Comparison of ENCODE assay signal across 1 cellular context in the genomic region with DNA sequence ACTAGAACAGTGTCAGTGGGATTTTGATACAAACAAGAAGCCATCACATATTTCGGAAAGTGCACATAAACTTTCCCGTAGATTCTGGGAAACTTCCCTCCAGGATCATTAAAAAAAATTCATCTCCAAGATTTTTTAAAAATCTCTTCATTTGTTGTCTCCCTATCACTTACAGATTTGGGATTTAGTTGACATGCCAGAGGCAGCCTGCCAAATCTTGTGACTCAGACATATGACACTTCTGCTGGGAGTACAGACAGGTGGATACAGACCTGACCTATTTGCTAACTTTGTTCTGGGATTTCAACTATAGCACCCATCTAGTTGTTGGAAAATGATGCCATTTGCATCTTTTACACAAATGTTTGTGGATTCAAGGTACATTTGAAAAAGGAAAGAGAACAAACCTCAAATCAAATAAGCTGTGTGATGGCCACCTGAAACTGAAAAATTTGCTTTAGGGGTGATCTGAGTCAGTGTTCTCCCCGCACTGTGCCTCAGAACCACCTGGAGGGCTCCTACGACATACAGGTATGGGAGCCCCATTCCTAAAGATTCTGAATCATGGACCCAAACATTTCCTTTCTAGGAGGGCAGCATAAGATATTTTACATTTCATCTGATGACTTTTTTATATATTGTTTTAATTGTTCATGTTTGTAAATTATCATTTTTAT.
TF ChIP-seq lines count a peak whose summit lies in the region.

No MANE protein-coding gene starts in this region.

TF ChIP-seq in GM23338, 12 proteins besides CTCF, POLR2A, EP300 and RAD21 (continued from another document):
- TF ChIP-seq, protein P1, sequence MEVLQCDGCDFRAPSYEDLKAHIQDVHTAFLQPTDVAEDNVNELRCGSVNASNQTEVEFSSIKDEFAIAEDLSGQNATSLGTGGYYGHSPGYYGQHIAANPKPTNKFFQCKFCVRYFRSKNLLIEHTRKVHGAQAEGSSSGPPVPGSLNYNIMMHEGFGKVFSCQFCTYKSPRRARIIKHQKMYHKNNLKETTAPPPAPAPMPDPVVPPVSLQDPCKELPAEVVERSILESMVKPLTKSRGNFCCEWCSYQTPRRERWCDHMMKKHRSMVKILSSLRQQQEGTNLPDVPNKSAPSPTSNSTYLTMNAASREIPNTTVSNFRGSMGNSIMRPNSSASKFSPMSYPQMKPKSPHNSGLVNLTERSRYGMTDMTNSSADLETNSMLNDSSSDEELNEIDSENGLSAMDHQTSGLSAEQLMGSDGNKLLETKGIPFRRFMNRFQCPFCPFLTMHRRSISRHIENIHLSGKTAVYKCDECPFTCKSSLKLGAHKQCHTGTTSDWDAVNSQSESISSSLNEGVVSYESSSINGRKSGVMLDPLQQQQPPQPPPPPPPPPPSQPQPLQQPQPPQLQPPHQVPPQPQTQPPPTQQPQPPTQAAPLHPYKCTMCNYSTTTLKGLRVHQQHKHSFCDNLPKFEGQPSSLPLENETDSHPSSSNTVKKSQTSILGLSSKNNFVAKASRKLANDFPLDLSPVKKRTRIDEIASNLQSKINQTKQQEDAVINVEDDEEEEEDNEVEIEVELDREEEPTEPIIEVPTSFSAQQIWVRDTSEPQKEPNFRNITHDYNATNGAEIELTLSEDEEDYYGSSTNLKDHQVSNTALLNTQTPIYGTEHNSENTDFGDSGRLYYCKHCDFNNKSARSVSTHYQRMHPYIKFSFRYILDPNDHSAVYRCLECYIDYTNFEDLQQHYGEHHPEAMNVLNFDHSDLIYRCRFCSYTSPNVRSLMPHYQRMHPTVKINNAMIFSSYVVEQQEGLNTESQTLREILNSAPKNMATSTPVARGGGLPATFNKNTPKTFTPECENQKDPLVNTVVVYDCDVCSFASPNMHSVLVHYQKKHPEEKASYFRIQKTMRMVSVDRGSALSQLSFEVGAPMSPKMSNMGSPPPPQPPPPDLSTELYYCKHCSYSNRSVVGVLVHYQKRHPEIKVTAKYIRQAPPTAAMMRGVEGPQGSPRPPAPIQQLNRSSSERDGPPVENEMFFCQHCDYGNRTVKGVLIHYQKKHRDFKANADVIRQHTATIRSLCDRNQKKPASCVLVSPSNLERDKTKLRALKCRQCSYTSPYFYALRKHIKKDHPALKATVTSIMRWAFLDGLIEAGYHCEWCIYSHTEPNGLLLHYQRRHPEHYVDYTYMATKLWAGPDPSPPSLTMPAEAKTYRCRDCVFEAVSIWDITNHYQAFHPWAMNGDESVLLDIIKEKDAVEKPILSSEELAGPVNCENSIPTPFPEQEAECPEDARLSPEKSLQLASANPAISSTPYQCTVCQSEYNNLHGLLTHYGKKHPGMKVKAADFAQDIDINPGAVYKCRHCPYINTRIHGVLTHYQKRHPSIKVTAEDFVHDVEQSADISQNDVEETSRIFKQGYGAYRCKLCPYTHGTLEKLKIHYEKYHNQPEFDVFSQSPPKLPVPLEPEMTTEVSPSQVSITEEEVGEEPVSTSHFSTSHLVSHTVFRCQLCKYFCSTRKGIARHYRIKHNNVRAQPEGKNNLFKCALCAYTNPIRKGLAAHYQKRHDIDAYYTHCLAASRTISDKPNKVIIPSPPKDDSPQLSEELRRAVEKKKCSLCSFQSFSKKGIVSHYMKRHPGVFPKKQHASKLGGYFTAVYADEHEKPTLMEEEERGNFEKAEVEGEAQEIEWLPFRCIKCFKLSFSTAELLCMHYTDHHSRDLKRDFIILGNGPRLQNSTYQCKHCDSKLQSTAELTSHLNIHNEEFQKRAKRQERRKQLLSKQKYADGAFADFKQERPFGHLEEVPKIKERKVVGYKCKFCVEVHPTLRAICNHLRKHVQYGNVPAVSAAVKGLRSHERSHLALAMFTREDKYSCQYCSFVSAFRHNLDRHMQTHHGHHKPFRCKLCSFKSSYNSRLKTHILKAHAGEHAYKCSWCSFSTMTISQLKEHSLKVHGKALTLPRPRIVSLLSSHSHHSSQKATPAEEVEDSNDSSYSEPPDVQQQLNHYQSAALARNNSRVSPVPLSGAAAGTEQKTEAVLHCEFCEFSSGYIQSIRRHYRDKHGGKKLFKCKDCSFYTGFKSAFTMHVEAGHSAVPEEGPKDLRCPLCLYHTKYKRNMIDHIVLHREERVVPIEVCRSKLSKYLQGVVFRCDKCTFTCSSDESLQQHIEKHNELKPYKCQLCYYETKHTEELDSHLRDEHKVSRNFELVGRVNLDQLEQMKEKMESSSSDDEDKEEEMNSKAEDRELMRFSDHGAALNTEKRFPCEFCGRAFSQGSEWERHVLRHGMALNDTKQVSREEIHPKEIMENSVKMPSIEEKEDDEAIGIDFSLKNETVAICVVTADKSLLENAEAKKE (CRISPR knock-in tag; IDR thresholded peaks at IDR 0.05), result no peak
- no peak for TF ChIP-seq ZNF331 (CRISPR knock-in tag; IDR thresholded peaks at IDR 0.05; ENCODE audit: low read depth)
- no peak for TF ChIP-seq POLR2AphosphoS5 (IDR thresholded peaks at IDR 0.05; ENCODE audit: low read depth)
- TF ChIP-seq ETS1 (IDR thresholded peaks at IDR 0.05), result no peak
